8 cellular contexts compared by ENCODE assay signal in the genomic region with DNA sequence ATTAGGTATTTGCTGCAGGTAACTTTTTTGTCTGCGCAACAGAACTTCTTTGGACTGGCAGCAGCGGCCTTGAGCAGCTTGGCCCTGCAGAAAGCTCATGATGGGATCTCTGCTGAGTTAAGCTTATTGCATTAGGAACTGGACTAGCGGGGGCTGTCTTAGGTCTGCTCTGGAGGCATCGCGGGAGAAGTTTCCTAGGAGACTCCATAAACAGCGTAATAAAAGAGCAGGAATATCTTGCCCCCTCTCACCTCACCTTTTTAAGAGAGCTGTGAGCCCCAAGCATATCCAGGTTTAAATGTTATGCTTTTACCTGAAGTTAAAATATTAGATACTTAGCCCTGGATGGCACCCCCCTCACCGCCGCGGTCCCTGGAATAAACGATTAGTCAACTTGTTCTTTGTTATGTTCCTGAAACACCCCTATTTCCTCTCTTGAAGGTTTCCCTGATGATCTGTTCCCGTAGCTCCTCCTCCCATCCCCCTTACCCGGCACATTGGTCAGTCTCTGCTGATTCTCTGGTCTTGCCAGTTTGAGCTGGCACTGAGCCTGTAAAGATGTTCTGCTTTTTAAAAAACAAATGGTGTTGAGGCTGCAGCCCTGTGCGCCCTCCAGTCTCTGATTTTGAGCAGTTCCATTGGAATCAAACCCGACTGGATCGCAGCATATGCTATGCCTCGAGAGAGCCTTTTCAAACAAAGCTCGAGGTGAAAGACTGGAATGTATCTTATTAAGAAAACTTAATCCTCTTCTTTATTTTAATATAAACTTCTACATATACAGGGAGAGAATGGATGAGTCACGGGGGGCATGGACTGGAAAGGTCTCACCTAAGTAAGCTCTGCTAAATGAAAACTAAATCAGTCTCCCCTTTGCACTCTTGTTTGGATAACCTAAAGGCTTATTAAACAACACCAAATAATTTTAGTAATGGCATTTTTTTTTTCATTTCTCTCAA. TPM values are rescaled to one million over a fixed set of nuclear protein-coding genes. Genes with fewer than 3 reads are reported as not detected.
DNase-seq lines count a peak whose midpoint lies in the region; ATAC-seq and TF ChIP-seq lines count a peak whose summit lies in the region.

No MANE protein-coding gene starts in this region.

- H3K27me3 ChIP-seq in CD4-positive, alpha-beta T cell (ENCODE audit: control insufficient read depth, insufficient read depth, low read length) = no peaks in the 10 kb centered on the region
- H3K27me3 ChIP-seq in endodermal cell (ENCODE audit: control insufficient read depth, insufficient read depth, low read length, poor library complexity, severe bottlenecking) = no peaks in the 10 kb centered on the region

- CTCF ChIA-PET in CD4-positive, alpha-beta T cell (lab: Charles Lee) = interaction anchor here (0.6 to 2.5 kb wide), 5 partner anchors 8 to 27 kb away, joined by 3 to 11 read pairs (median 4); no protein-coding TSS in a partner anchor

- no peaks in the 10 kb centered on the region for H3K9me3 ChIP-seq in CD4-positive, alpha-beta T cell (ENCODE audit: control insufficient read depth, low read length)
- H3K9me3 ChIP-seq in endodermal cell (ENCODE audit: control insufficient read depth, low read length) = no peaks in the 10 kb centered on the region

- TF ChIP-seq CTCF in CD4-positive, alpha-beta T cell (IDR thresholded peaks at IDR 0.05) = no peak
- TF ChIP-seq CTCF in endodermal cell (conservative IDR thresholded peaks at IDR 0.05) (no peak), type B pancreatic cell (conservative IDR thresholded peaks at IDR 0.05) (no peak)

- DNase-seq in CD4-positive, alpha-beta T cell = no peak
- DNase-seq in HS-5 (ENCODE audit: low read depth) (peak; percentile 81), endodermal cell (peak; percentile 79), midbrain (lab: John Stamatoyannopoulos, UW) (peak; percentile 54), type B pancreatic cell (ENCODE audit: extremely low spot score, unreplicated experiment) (no peak)

- peaks cover 25% of the 10 kb centered on the region for H3K36me3 Mint-ChIP-seq in CD4-positive, alpha-beta T cell (ENCODE audit: low read depth)
- peaks cover 10% of the 10 kb centered on the region for H3K36me3 Mint-ChIP-seq in endodermal cell (ENCODE audit: low read depth)
- H3K36me3 Mint-ChIP-seq in type B pancreatic cell = peaks cover 12% of the 10 kb centered on the region

- no peaks in the 10 kb centered on the region for H3K27me3 Mint-ChIP-seq in CD4-positive, alpha-beta T cell
- H3K27me3 Mint-ChIP-seq in endodermal cell (ENCODE audit: insufficient read depth) (peaks cover 39% of the 10 kb centered on the region), type B pancreatic cell (no peaks in the 10 kb centered on the region)

- WGBS in endodermal cell (ENCODE audit: insufficient coverage in 1 of 2, insufficient read length in 1 of 2), 2 experiments = 39 to 45% methylated on average over 10 to 17 of the region's 18 CpGs

- H3K9ac ChIP-seq in endodermal cell (ENCODE audit: extremely low read depth, low read length, poor library complexity, severe bottlenecking) = peak overlapping the region; percentile 74

- peaks cover 6% of the 10 kb centered on the region for H3K36me3 ChIP-seq in endodermal cell (ENCODE audit: control insufficient read depth, insufficient read depth, low read length)

- peaks cover 65% of the 10 kb centered on the region for H3K4me1 Mint-ChIP-seq in CD4-positive, alpha-beta T cell (ENCODE audit: low read depth)
- H3K4me1 Mint-ChIP-seq in endodermal cell (peaks cover 40% of the 10 kb centered on the region), type B pancreatic cell (ENCODE audit: unreplicated experiment) (peaks cover 33% of the 10 kb centered on the region)

- peak overlapping the region; percentile 84 for H3K27ac Mint-ChIP-seq in CD4-positive, alpha-beta T cell
- H3K27ac Mint-ChIP-seq in endodermal cell (peak overlapping the region; percentile 3), type B pancreatic cell (peak overlapping the region; percentile 86)

- peak overlapping the region; percentile 82 for H3K4me3 ChIP-seq in endodermal cell (ENCODE audit: low read length)

- H3K4me3 Mint-ChIP-seq in CD4-positive, alpha-beta T cell = peak overlapping the region; percentile 84
- H3K4me3 Mint-ChIP-seq in endodermal cell (peak overlapping the region; percentile 67), type B pancreatic cell (peak overlapping the region; percentile 90)

- no peak for ATAC-seq in CD4-positive, alpha-beta T cell (ENCODE audit: poor library complexity)
- peak; percentile 69 for ATAC-seq in SK-N-SH treated with all-trans-retinoic acid at 6 μM for 48 hours
- ATAC-seq in GM18511 (IDR thresholded peaks at IDR 0.05; ENCODE audit: unreplicated experiment) = no peak
- no peak for ATAC-seq in HG03378 (IDR thresholded peaks at IDR 0.05; ENCODE audit: unreplicated experiment)

- peak overlapping the region; percentile 76 for H3K27ac ChIP-seq in CD4-positive, alpha-beta T cell (ENCODE audit: low read depth, low read length)
- no peak overlapping the region for H3K27ac ChIP-seq in endodermal cell (ENCODE audit: low read depth, low read length)

- no peaks in the 10 kb centered on the region for H3K9me3 Mint-ChIP-seq in CD4-positive, alpha-beta T cell
- H3K9me3 Mint-ChIP-seq in endodermal cell (no peaks in the 10 kb centered on the region), type B pancreatic cell (no peaks in the 10 kb centered on the region)

- intact Hi-C loops in CD4-positive, alpha-beta T cell (cut with DNase I, micrococcal nuclease) = loop anchor here in 1 of 2 experiments (5.0 kb wide), 1 partner anchor 42 kb away; no protein-coding TSS in a partner anchor

- POLR2A ChIA-PET in CD4-positive, alpha-beta T cell (lab: Charles Lee) = interaction anchor here (0.6 to 5.8 kb wide), 8 partner anchors 8 to 890 kb away, joined by 3 to 110 read pairs (median 10); no protein-coding TSS in a partner anchor

- H3K4me1 ChIP-seq in endodermal cell (ENCODE audit: control insufficient read depth, insufficient read depth, low read length) = peaks cover 9% of the 10 kb centered on the region

TF ChIP-seq in SK-N-SH treated with all-trans-retinoic acid at 6 μM for 48 hours, 23 proteins besides CTCF, POLR2A, EP300 and RAD21 (continues in another document):
- TF ChIP-seq, protein P1, sequence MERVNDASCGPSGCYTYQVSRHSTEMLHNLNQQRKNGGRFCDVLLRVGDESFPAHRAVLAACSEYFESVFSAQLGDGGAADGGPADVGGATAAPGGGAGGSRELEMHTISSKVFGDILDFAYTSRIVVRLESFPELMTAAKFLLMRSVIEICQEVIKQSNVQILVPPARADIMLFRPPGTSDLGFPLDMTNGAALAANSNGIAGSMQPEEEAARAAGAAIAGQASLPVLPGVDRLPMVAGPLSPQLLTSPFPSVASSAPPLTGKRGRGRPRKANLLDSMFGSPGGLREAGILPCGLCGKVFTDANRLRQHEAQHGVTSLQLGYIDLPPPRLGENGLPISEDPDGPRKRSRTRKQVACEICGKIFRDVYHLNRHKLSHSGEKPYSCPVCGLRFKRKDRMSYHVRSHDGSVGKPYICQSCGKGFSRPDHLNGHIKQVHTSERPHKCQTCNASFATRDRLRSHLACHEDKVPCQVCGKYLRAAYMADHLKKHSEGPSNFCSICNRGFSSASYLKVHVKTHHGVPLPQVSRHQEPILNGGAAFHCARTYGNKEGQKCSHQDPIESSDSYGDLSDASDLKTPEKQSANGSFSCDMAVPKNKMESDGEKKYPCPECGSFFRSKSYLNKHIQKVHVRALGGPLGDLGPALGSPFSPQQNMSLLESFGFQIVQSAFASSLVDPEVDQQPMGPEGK (CRISPR knock-in tag; IDR thresholded peaks at IDR 0.05; ENCODE audit: borderline replicate concordance) = no peak
- no peak for TF ChIP-seq ARNTL (CRISPR knock-in tag; IDR thresholded peaks at IDR 0.05; ENCODE audit: borderline replicate concordance, low read depth)
- TF ChIP-seq, protein P2, sequence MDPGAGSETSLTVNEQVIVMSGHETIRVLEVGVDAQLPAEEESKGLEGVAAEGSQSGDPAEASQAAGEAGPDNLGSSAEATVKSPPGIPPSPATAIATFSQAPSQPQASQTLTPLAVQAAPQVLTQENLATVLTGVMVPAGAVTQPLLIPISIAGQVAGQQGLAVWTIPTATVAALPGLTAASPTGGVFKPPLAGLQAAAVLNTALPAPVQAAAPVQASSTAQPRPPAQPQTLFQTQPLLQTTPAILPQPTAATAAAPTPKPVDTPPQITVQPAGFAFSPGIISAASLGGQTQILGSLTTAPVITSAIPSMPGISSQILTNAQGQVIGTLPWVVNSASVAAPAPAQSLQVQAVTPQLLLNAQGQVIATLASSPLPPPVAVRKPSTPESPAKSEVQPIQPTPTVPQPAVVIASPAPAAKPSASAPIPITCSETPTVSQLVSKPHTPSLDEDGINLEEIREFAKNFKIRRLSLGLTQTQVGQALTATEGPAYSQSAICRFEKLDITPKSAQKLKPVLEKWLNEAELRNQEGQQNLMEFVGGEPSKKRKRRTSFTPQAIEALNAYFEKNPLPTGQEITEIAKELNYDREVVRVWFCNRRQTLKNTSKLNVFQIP (CRISPR knock-in tag; IDR thresholded peaks at IDR 0.05; ENCODE audit: borderline replicate concordance, low read depth) = no peak
- TF ChIP-seq PPARA (CRISPR knock-in tag; IDR thresholded peaks at IDR 0.05; ENCODE audit: borderline replicate concordance) = no peak
- TF ChIP-seq SNAI2 (CRISPR knock-in tag; IDR thresholded peaks at IDR 0.05) = no peak
- TF ChIP-seq ESRRG (CRISPR knock-in tag; IDR thresholded peaks at IDR 0.05) = no peak
- no peak for TF ChIP-seq TCF4 (CRISPR knock-in tag; IDR thresholded peaks at IDR 0.05; ENCODE audit: borderline replicate concordance)
- TF ChIP-seq, protein P3, sequence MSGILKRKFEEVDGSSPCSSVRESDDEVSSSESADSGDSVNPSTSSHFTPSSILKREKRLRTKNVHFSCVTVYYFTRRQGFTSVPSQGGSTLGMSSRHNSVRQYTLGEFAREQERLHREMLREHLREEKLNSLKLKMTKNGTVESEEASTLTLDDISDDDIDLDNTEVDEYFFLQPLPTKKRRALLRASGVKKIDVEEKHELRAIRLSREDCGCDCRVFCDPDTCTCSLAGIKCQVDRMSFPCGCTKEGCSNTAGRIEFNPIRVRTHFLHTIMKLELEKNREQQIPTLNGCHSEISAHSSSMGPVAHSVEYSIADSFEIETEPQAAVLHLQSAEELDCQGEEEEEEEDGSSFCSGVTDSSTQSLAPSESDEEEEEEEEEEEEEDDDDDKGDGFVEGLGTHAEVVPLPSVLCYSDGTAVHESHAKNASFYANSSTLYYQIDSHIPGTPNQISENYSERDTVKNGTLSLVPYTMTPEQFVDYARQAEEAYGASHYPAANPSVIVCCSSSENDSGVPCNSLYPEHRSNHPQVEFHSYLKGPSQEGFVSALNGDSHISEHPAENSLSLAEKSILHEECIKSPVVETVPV (CRISPR knock-in tag; IDR thresholded peaks at IDR 0.05) = no peak

RNA-seq across cellular contexts. Expression of a gene that starts 1.9 kb away (rescaled TPM):
- total RNA-seq in CD4-positive, alpha-beta T cell = 10 to 100 TPM; 98.0 to 99.3 TPM
- 10 to 100 TPM; 27.4 to 32.2 TPM for total RNA-seq in endodermal cell
- polyA plus RNA-seq in endodermal cell (2013, experiment 1 of 2) = 21.0 TPM
- 18.5 TPM for polyA plus RNA-seq in endodermal cell (2013, experiment 2 of 2)
- total RNA-seq in type B pancreatic cell (ENCODE audit: low replicate concordance) = 28.4 and 44.5 TPM in 2 replicates

RNA-seq across cellular contexts. Expression of a gene that starts 58.7 kb away (rescaled TPM):
- 1 to 10 TPM; 3.5 to 4.4 TPM for total RNA-seq in CD4-positive, alpha-beta T cell
- total RNA-seq in endodermal cell (10 to 100 TPM; 22.3 to 28.9 TPM), type B pancreatic cell (ENCODE audit: low replicate concordance) (22.2 and 30.9 TPM in 2 replicates)
- 39.9 TPM for polyA plus RNA-seq in endodermal cell (2013, experiment 1 of 2)
- polyA plus RNA-seq in endodermal cell (2013, experiment 2 of 2) = 39.2 TPM

Comparison
In these comparisons a context has a peak if more than half of its experiments do, and no peak if none do; other contexts are left out.
1. DNase-seq: peak in HS-5 (single experiment), endodermal cell (single experiment) and midbrain (single experiment); none in CD4-positive, alpha-beta T cell (0 of 10) and type B pancreatic cell (single experiment).
2. H3K27ac Mint-ChIP-seq: peak in every context shown above with its lines; median percentile 86 in type B pancreatic cell; 84 in CD4-positive, alpha-beta T cell; 3 in endodermal cell.
3. Peak in every context shown above with its lines, with median percentiles within 50 percentile points of each other: H3K4me3 Mint-ChIP-seq.